In genomic region chr20:37431786-37432185, GRCh38 we compare ENCODE assay signal across 38 cellular contexts.
"Had no signal": no experiment of that assay in that cellular context is flagged by ENCODE, and none has a peak within 500 bp of the region (broad histone marks: within the 10 kb centered on the region; RNA-seq: fewer than 3 reads in every experiment).

No MANE protein-coding gene starts in this region.

- H3K36me3 Mint-ChIP-seq: activated CD4-positive, alpha-beta memory T cell treated with anti-CD3 and anti-CD28 coated beads for 36 hours; activated naive CD4-positive, alpha-beta T cell treated with anti-CD3 and anti-CD28 coated beads, Interleukin-2, amount 10 ng/mL, durations not matched to agents 7 days and 5 days; activated naive CD4-positive, alpha-beta T cell treated with anti-CD3 and anti-CD28 coated beads, Interleukin-2, amount 50 U/mL, for 24 hours; activated naive CD8-positive, alpha-beta T cell; activated naive CD8-positive, alpha-beta T cell treated with anti-CD3 and anti-CD28 coated beads, Interleukin-2, amount 10 ng/mL, durations not matched to agents 7 days and 5 days; brain; WTC11 had no signal

- H3K27ac Mint-ChIP-seq: activated CD4-positive, alpha-beta memory T cell treated with anti-CD3 and anti-CD28 coated beads for 36 hours; activated CD4-positive, alpha-beta T cell treated with anti-CD3 and anti-CD28 coated beads for 36 hours; activated CD8-positive, alpha-beta T cell treated with anti-CD3 and anti-CD28 coated beads for 36 hours; activated naive CD4-positive, alpha-beta T cell treated with anti-CD3 and anti-CD28 coated beads, Interleukin-2, amount 10 ng/mL, durations not matched to agents 7 days and 5 days; activated naive CD4-positive, alpha-beta T cell treated with anti-CD3 and anti-CD28 coated beads, Interleukin-2, amount 50 U/mL, for 24 hours; activated naive CD8-positive, alpha-beta T cell; activated naive CD8-positive, alpha-beta T cell treated with anti-CD3 and anti-CD28 coated beads, Interleukin-2, amount 10 ng/mL, durations not matched to agents 7 days and 5 days; activated naive CD8-positive, alpha-beta T cell treated with anti-CD3 and anti-CD28 coated beads, Interleukin-2, amount 50 U/mL, for 24 hours; activated T-helper 2 cell treated with anti-CD3 and anti-CD28 coated beads, Interferon-gamma antibody, Interleukin-2, Interleukin-4, amounts not matched to agents 10 μg/mL and 5 μg/mL and 100 μg/mL, durations not matched to agents 14 hours and 24 hours and 36 hours; brain; T-helper 1 cell treated with Interleukin-12 subunit alpha and Interleukin-12 subunit beta and Interleukin-4 antibody, amounts not matched to agents 30 μg/mL and 1 μg/mL, for 36 hours; T-helper 2 cell treated with Interferon-gamma antibody and Interleukin-4, amounts not matched to agents 5 μg/mL and 100 μg/mL, for 36 hours; WTC11 had no signal

- H3K4me1 Mint-ChIP-seq: activated CD4-positive, alpha-beta T cell treated with anti-CD3 and anti-CD28 coated beads for 36 hours; activated naive CD4-positive, alpha-beta T cell treated with anti-CD3 and anti-CD28 coated beads, Interleukin-2, amount 10 ng/mL, durations not matched to agents 7 days and 5 days; activated naive CD4-positive, alpha-beta T cell treated with anti-CD3 and anti-CD28 coated beads, Interleukin-2, amount 50 U/mL, for 24 hours; activated naive CD8-positive, alpha-beta T cell treated with anti-CD3 and anti-CD28 coated beads, Interleukin-2, amount 10 ng/mL, durations not matched to agents 7 days and 5 days; activated naive CD8-positive, alpha-beta T cell treated with anti-CD3 and anti-CD28 coated beads, Interleukin-2, amount 50 U/mL, for 24 hours; central memory CD8-positive, alpha-beta T cell had no signal

- H3K4me3 ChIP-seq: ascending aorta, cardiac muscle cell had no signal

- ATAC-seq: activated CD4-positive, alpha-beta T cell treated with anti-CD3 and anti-CD28 coated beads for 36 hours; activated CD4-positive, CD25-positive, alpha-beta regulatory T cell treated with anti-CD3 and anti-CD28 coated beads, Interleukin-2, amount 50 U/mL, for 24 hours; activated CD8-positive, alpha-beta T cell treated with anti-CD3 and anti-CD28 coated beads for 36 hours; activated naive CD8-positive, alpha-beta T cell treated with anti-CD3 and anti-CD28 coated beads, Interleukin-2, amount 50 U/mL, for 24 hours; activated T-cell treated with anti-CD3 and anti-CD28 coated beads, Interleukin-2, amount 50 U/mL, for 4 hours; WTC11 had no signal

- H3K27me3 ChIP-seq: ascending aorta had no signal

- H3K9me3 ChIP-seq: ascending aorta had no signal

- H3K27me3 Mint-ChIP-seq: activated CD4-positive, alpha-beta memory T cell treated with anti-CD3 and anti-CD28 coated beads for 36 hours; activated CD4-positive, alpha-beta T cell treated with anti-CD3 and anti-CD28 coated beads for 36 hours; activated CD8-positive, alpha-beta T cell treated with anti-CD3 and anti-CD28 coated beads for 36 hours; activated naive CD4-positive, alpha-beta T cell treated with anti-CD3 and anti-CD28 coated beads, Interleukin-2, amount 10 ng/mL, durations not matched to agents 7 days and 5 days; activated naive CD4-positive, alpha-beta T cell treated with anti-CD3 and anti-CD28 coated beads, Interleukin-2, amount 50 U/mL, for 24 hours; activated naive CD8-positive, alpha-beta T cell; activated naive CD8-positive, alpha-beta T cell treated with anti-CD3 and anti-CD28 coated beads, Interleukin-2, amount 10 ng/mL, durations not matched to agents 7 days and 5 days; activated naive CD8-positive, alpha-beta T cell treated with anti-CD3 and anti-CD28 coated beads, Interleukin-2, amount 50 U/mL, for 24 hours; brain; central memory CD8-positive, alpha-beta T cell had no signal

- H3K9me3 Mint-ChIP-seq: activated CD4-positive, alpha-beta memory T cell treated with anti-CD3 and anti-CD28 coated beads for 36 hours; activated CD8-positive, alpha-beta T cell treated with anti-CD3 and anti-CD28 coated beads for 36 hours; activated naive CD4-positive, alpha-beta T cell treated with anti-CD3 and anti-CD28 coated beads, Interleukin-2, amount 10 ng/mL, durations not matched to agents 7 days and 5 days; activated naive CD4-positive, alpha-beta T cell treated with anti-CD3 and anti-CD28 coated beads, Interleukin-2, amount 50 U/mL, for 24 hours; activated naive CD8-positive, alpha-beta T cell treated with anti-CD3 and anti-CD28 coated beads, Interleukin-2, amount 10 ng/mL, durations not matched to agents 7 days and 5 days; activated naive CD8-positive, alpha-beta T cell treated with anti-CD3 and anti-CD28 coated beads, Interleukin-2, amount 50 U/mL, for 24 hours; activated T-cell treated with anti-CD3 and anti-CD28 coated beads, Interleukin-2, amount 50 U/mL, for 4 hours; activated T-helper 2 cell treated with anti-CD3 and anti-CD28 coated beads, Interferon-gamma antibody, Interleukin-2, Interleukin-4, amounts not matched to agents 10 μg/mL and 5 μg/mL and 100 μg/mL, durations not matched to agents 14 hours and 24 hours and 36 hours; brain; central memory CD8-positive, alpha-beta T cell; T-helper 1 cell treated with Interleukin-12 subunit alpha and Interleukin-12 subunit beta and Interleukin-4 antibody, amounts not matched to agents 30 μg/mL and 1 μg/mL, for 36 hours; T-helper 2 cell treated with Interferon-gamma antibody and Interleukin-4, amounts not matched to agents 5 μg/mL and 100 μg/mL, for 36 hours; WTC11 had no signal

- H3K4me3 Mint-ChIP-seq: activated CD4-positive, alpha-beta memory T cell treated with anti-CD3 and anti-CD28 coated beads for 36 hours; activated CD4-positive, alpha-beta T cell treated with anti-CD3 and anti-CD28 coated beads for 36 hours; activated CD8-positive, alpha-beta T cell treated with anti-CD3 and anti-CD28 coated beads for 36 hours; activated naive CD4-positive, alpha-beta T cell treated with anti-CD3 and anti-CD28 coated beads, Interleukin-2, amount 10 ng/mL, durations not matched to agents 7 days and 5 days; activated naive CD4-positive, alpha-beta T cell treated with anti-CD3 and anti-CD28 coated beads, Interleukin-2, amount 50 U/mL, for 24 hours; activated naive CD8-positive, alpha-beta T cell; activated naive CD8-positive, alpha-beta T cell treated with anti-CD3 and anti-CD28 coated beads, Interleukin-2, amount 10 ng/mL, durations not matched to agents 7 days and 5 days; activated naive CD8-positive, alpha-beta T cell treated with anti-CD3 and anti-CD28 coated beads, Interleukin-2, amount 50 U/mL, for 24 hours; activated T-cell treated with anti-CD3 and anti-CD28 coated beads, Interleukin-2, amount 50 U/mL, for 4 hours; brain; central memory CD8-positive, alpha-beta T cell; T-helper 1 cell treated with Interleukin-12 subunit alpha and Interleukin-12 subunit beta and Interleukin-4 antibody, amounts not matched to agents 30 μg/mL and 1 μg/mL, for 36 hours; T-helper 2 cell treated with Interferon-gamma antibody and Interleukin-4, amounts not matched to agents 5 μg/mL and 100 μg/mL, for 36 hours; WTC11 had no signal

- DNase-seq: activated CD4-positive, alpha-beta memory T cell treated with anti-CD3 and anti-CD28 coated beads for 36 hours; activated CD4-positive, alpha-beta T cell treated with anti-CD3 and anti-CD28 coated beads for 1 hour; activated CD4-positive, alpha-beta T cell treated with anti-CD3 and anti-CD28 coated beads for 36 hours; activated CD4-positive, alpha-beta T cell treated with anti-CD3 and anti-CD28 coated beads for 48 hours; activated CD4-positive, alpha-beta T cell treated with anti-CD3 and anti-CD28 coated beads, Interleukin-2, amount 50 U/mL, for 1 hour; activated CD4-positive, alpha-beta T cell treated with anti-CD3 and anti-CD28 coated beads, Interleukin-2, amount 50 U/mL, for 4 hours; activated CD4-positive, CD25-positive, alpha-beta regulatory T cell; activated CD8-positive, alpha-beta memory T cell treated with anti-CD3 and anti-CD28 coated beads, Interleukin-2, amount 50 U/mL, for 4 hours; activated CD8-positive, alpha-beta T cell treated with anti-CD3 and anti-CD28 coated beads for 36 hours; activated effector memory CD4-positive, alpha-beta T cell treated with Interleukin-2 at 50 U/mL for 16 hours; activated gamma-delta T cell; activated naive CD4-positive, alpha-beta T cell treated with anti-CD3 and anti-CD28 coated beads, Interleukin-2, amount 10 ng/mL, durations not matched to agents 7 days and 5 days; activated naive CD4-positive, alpha-beta T cell treated with Interleukin-2 at 50 U/mL for 16 hours; activated naive CD8-positive, alpha-beta T cell treated with anti-CD3 and anti-CD28 coated beads, Interleukin-2, amount 10 ng/mL, durations not matched to agents 7 days and 5 days; activated naive CD8-positive, alpha-beta T cell treated with anti-CD3 and anti-CD28 coated beads, Interleukin-2, amount 50 U/mL, for 24 hours; activated T-cell treated with anti-CD3 and anti-CD28 coated beads for 4 hours; activated T-cell treated with anti-CD3 and anti-CD28 coated beads, Interleukin-2, amount 50 U/mL, for 1 hour; activated T-cell treated with anti-CD3 and anti-CD28 coated beads, Interleukin-2, amount 50 U/mL, for 4 hours; amygdala; caudate nucleus; SW 1271; T-helper 1 cell; T-helper 2 cell; T-helper 9 cell; WERI-Rb-1 had no signal

- H3K36me3 ChIP-seq: ascending aorta, cardiac muscle cell, WERI-Rb-1 had no signal

- H3K4me1 ChIP-seq: ascending aorta had no signal

- FAIRE-seq: bronchial epithelial cell, TTC549 had no signal

- H3K27ac ChIP-seq: ascending aorta, cardiac muscle cell, WERI-Rb-1 had no signal
